ENCODE assay signal across 22 cellular contexts in genomic region chr16:66133641-66134402, GRCh38.
A peak's percentile ranks its signal among the peaks of the same experiment; 100 is the strongest.
DNase-seq lines count a peak whose midpoint lies in the region; ATAC-seq, FAIRE-seq and TF ChIP-seq lines count a peak whose summit lies in the region.
"Had no signal": no experiment of that assay in that cellular context is flagged by ENCODE, and none has a peak within 500 bp of the region (broad histone marks: within the 10 kb centered on the region; RNA-seq: fewer than 3 reads in every experiment).

No MANE protein-coding gene starts in this region.

- no peak overlapping the region for H3K4me2 ChIP-seq in fibroblast of lung (ENCODE audit: extremely low read depth, insufficient read depth, low read length)
- H3K4me2 ChIP-seq: GM23338 had no signal

- H3K79me2 ChIP-seq in fibroblast of lung (ENCODE audit: control insufficient read depth, insufficient read depth, low read length), result no peaks in the 10 kb centered on the region

- H3K9me3 ChIP-seq in fibroblast of lung (ENCODE audit: control insufficient read depth, insufficient read depth, low read depth, low read length), result no peaks in the 10 kb centered on the region
- H3K9me3 ChIP-seq: Peyer's patch had no signal

- H3K36me3 Mint-ChIP-seq in mesothelial cell of epicardium, result no peaks in the 10 kb centered on the region
- H3K36me3 Mint-ChIP-seq: CD4-positive, CD25-positive, alpha-beta regulatory T cell had no signal

- no peaks in the 10 kb centered on the region for H3K36me3 ChIP-seq in fibroblast of lung (ENCODE audit: control insufficient read depth, insufficient read depth, low read length)
- H3K36me3 ChIP-seq: Peyer's patch had no signal

- peak; percentile 50 for DNase-seq in NCI-H82 (lab: John Stamatoyannopoulos, UW)
- no peak for DNase-seq in NCI-H82 treated with DMSO at 0.1 percent for 48 hours (lab: John Stamatoyannopoulos, UW; ENCODE audit: unreplicated experiment)
- DNase-seq in fibroblast of lung (ENCODE audit: low read depth in 2 of 2), result peak; percentile 80 to 82
- DNase-seq in mesothelial cell of epicardium (ENCODE audit: low spot score in 2 of 2, unreplicated experiment in 2 of 2), result no peak
- DNase-seq in stimulated activated CD4-positive, alpha-beta T cell treated with anti-CD3 and anti-CD28 coated beads, Interleukin-12 subunit alpha, Interleukin-12 subunit beta, amount 100 ng/mL, for 4 hours, result no peak
- DNase-seq in ecto neural progenitor cell (ENCODE audit: low spot score), result no peak
- no peak for DNase-seq in urothelium cell line (ENCODE audit: low spot score)
- DNase-seq: 8988T; Calu3; CD4-positive, CD25-positive, alpha-beta regulatory T cell; DMS79; NCI-H1092; NCI-H1694; NCI-H446; NCI-H774; Peyer's patch; Right ventricle myocardium superior had no signal

- H3K27ac Mint-ChIP-seq in mesothelial cell of epicardium, result peak overlapping the region; percentile 76
- H3K27ac Mint-ChIP-seq: GM23338 had no signal

- no peak for FAIRE-seq in urothelium cell line (lab: Jason Lieb, UNC)
- FAIRE-seq: G401.6, GM12892, K562 had no signal

- peak overlapping the region in 1 of 4 experiments; percentile 29 for H3K4me3 ChIP-seq in fibroblast of lung (replicated peaks in 1 of 4; ENCODE audit: control extremely low read depth in 1 of 4, insufficient read depth in 1 of 4, low read depth in 3 of 4, low read length in 4 of 4)
- H3K4me3 ChIP-seq: GM23338, K562, Peyer's patch had no signal

- peaks cover 34% of the 10 kb centered on the region for H3K4me1 Mint-ChIP-seq in mesothelial cell of epicardium
- H3K4me1 Mint-ChIP-seq: CD4-positive, CD25-positive, alpha-beta regulatory T cell had no signal

- H3K9me3 Mint-ChIP-seq in mesothelial cell of epicardium, result no peaks in the 10 kb centered on the region
- H3K9me3 Mint-ChIP-seq: CD4-positive, CD25-positive, alpha-beta regulatory T cell had no signal

- H3K4me1 ChIP-seq in fibroblast of lung (ENCODE audit: control insufficient read depth, extremely low read depth, insufficient read depth, low read length), result peaks cover 39% of the 10 kb centered on the region
- H3K4me1 ChIP-seq: Peyer's patch had no signal

- TF ChIP-seq CTCF in fibroblast of lung (conservative IDR thresholded peaks at IDR 0.05 in 1 of 2, IDR thresholded peaks at IDR 0.05 in 1 of 2; ENCODE audit: low read depth in 1 of 2, low read length in 2 of 2) (no peak), mesothelial cell of epicardium (IDR thresholded peaks at IDR 0.05; ENCODE audit: unreplicated experiment) (no peak)

- H3K9ac ChIP-seq in fibroblast of lung (ENCODE audit: insufficient read depth, low read length), result no peak overlapping the region

- no peak for ATAC-seq in GM21529 (IDR thresholded peaks at IDR 0.05; ENCODE audit: unreplicated experiment)
- ATAC-seq: GM23338, K562 had no signal

- H2AFZ ChIP-seq in fibroblast of lung (ENCODE audit: low read length), result no peak overlapping the region
- H2AFZ ChIP-seq: GM23338 had no signal

- no peak overlapping the region for H3K4me3 Mint-ChIP-seq in mesothelial cell of epicardium
- H3K4me3 Mint-ChIP-seq: CD4-positive, CD25-positive, alpha-beta regulatory T cell; GM23338 had no signal

- peaks cover 55% of the 10 kb centered on the region for H3K27me3 Mint-ChIP-seq in mesothelial cell of epicardium (ENCODE audit: low read depth)

- H4K20me1 ChIP-seq in fibroblast of lung (ENCODE audit: control insufficient read depth, extremely low read depth, insufficient read depth, low read length), result no peaks in the 10 kb centered on the region

- no peak overlapping the region for H3K27ac ChIP-seq in fibroblast of lung (ENCODE audit: insufficient read depth, low read length)
- H3K27ac ChIP-seq: Peyer's patch had no signal

- no peaks in the 10 kb centered on the region for H3K27me3 ChIP-seq in fibroblast of lung (ENCODE audit: control insufficient read depth, insufficient read depth, low read length)
- H3K27me3 ChIP-seq: Peyer's patch had no signal

Comparison
In these comparisons a context has a peak if more than half of its experiments do, and no peak if none do; other contexts are left out.
1. DNase-seq: peak in NCI-H82 (single experiment) and fibroblast of lung (2 of 2); none in NCI-H82 treated with DMSO at 0.1 percent for 48 hours (single experiment), mesothelial cell of epicardium (0 of 2), stimulated activated CD4-positive, alpha-beta T cell treated with anti-CD3 and anti-CD28 coated beads, Interleukin-12 subunit alpha, Interleukin-12 subunit beta, amount 100 ng/mL, for 4 hours (single experiment), ecto neural progenitor cell (single experiment) and urothelium cell line (single experiment).